In genomic region chr4:73080789-73081188, GRCh38 we compare ENCODE assay signal across 10 cellular contexts. TPM values are rescaled to one million over a fixed set of nuclear protein-coding genes. Genes with fewer than 3 reads are reported as not detected.
A peak's percentile ranks its signal among the peaks of the same experiment; 100 is the strongest.
DNase-seq lines count a peak whose midpoint lies in the region; ATAC-seq and TF ChIP-seq lines count a peak whose summit lies in the region.
"Had no signal": no experiment of that assay in that cellular context is flagged by ENCODE, and none has a peak within 500 bp of the region (broad histone marks: within the 10 kb centered on the region; RNA-seq: fewer than 3 reads in every experiment).

No MANE protein-coding gene starts in this region.

- no peak overlapping the region for H3K4me3 Mint-ChIP-seq in activated CD4-positive, alpha-beta T cell treated with anti-CD3 and anti-CD28 coated beads, Interleukin-2, amount 10 ng/mL, durations not matched to agents 7 days and 5 days
- no peak overlapping the region for H3K4me3 Mint-ChIP-seq in HFFc6
- H3K4me3 Mint-ChIP-seq in naive thymus-derived CD8-positive, alpha-beta T cell, result no peak overlapping the region
- H3K4me3 Mint-ChIP-seq: dendritic cell treated with granulocyte-macrophage colony-stimulating factor and Interleukin-4, amounts not matched to agents 40 ng/mL and 50 ng/mL, for 4 days had no signal

- no peaks in the 10 kb centered on the region for H3K9me3 Mint-ChIP-seq in activated CD4-positive, alpha-beta T cell treated with anti-CD3 and anti-CD28 coated beads, Interleukin-2, amount 10 ng/mL, durations not matched to agents 7 days and 5 days
- no peaks in the 10 kb centered on the region for H3K9me3 Mint-ChIP-seq in HFFc6
- no peaks in the 10 kb centered on the region for H3K9me3 Mint-ChIP-seq in naive thymus-derived CD8-positive, alpha-beta T cell
- H3K9me3 Mint-ChIP-seq: dendritic cell treated with granulocyte-macrophage colony-stimulating factor and Interleukin-4, amounts not matched to agents 40 ng/mL and 50 ng/mL, for 4 days had no signal

- POLR2A ChIA-PET in activated CD4-positive, alpha-beta T cell treated with anti-CD3 and anti-CD28 coated beads, Interleukin-2, amount 10 ng/mL, durations not matched to agents 7 days and 5 days (lab: Charles Lee), result no interaction called here
- POLR2A ChIA-PET in naive thymus-derived CD8-positive, alpha-beta T cell (lab: Charles Lee), result interaction anchor here (1.0 kb wide), 1 partner anchor 9 kb away, joined by 7 read pairs; no protein-coding TSS in a partner anchor

- no peak for DNase-seq in activated CD4-positive, alpha-beta T cell treated with anti-CD3 and anti-CD28 coated beads, Interleukin-2, amount 10 ng/mL, durations not matched to agents 7 days and 5 days
- no peak for DNase-seq in activated CD4-positive, alpha-beta T cell treated with anti-CD3 and anti-CD28 coated beads, Interleukin-2, amount 50 U/mL, for 1 hour
- no peak for DNase-seq in HFFc6
- DNase-seq in amniotic epithelial cell (ENCODE audit: low read depth), result peak; percentile 56
- DNase-seq in naive thymus-derived CD8-positive, alpha-beta T cell, result no peak
- DNase-seq in nucleus accumbens (lab: John Stamatoyannopoulos, UW), result no peak
- DNase-seq: NCI-H2171 treated with DMSO at 0.1 percent for 48 hours had no signal

- H3K36me3 Mint-ChIP-seq in activated CD4-positive, alpha-beta T cell treated with anti-CD3 and anti-CD28 coated beads, Interleukin-2, amount 10 ng/mL, durations not matched to agents 7 days and 5 days (ENCODE audit: low read depth), result peaks cover 48% of the 10 kb centered on the region
- H3K36me3 Mint-ChIP-seq in HFFc6 (ENCODE audit: low read depth), result peaks cover 31% of the 10 kb centered on the region
- peaks cover 4 to 76% (median 23%) of the 10 kb centered on the region in 3 donors for H3K36me3 Mint-ChIP-seq in naive thymus-derived CD8-positive, alpha-beta T cell

- H3K27ac Mint-ChIP-seq in activated CD4-positive, alpha-beta T cell treated with anti-CD3 and anti-CD28 coated beads, Interleukin-2, amount 10 ng/mL, durations not matched to agents 7 days and 5 days, result peak overlapping the region; percentile 12
- H3K27ac Mint-ChIP-seq in HFFc6, result peak overlapping the region; percentile 16; the same call in 1 of the 2 replicates
- peak overlapping the region in 6 of 10 donors; percentile 10 to 79 (median 64) for H3K27ac Mint-ChIP-seq in naive thymus-derived CD8-positive, alpha-beta T cell
- H3K27ac Mint-ChIP-seq: dendritic cell treated with granulocyte-macrophage colony-stimulating factor and Interleukin-4, amounts not matched to agents 40 ng/mL and 50 ng/mL, for 4 days had no signal

- TF ChIP-seq CTCF in HFFc6 (IDR thresholded peaks at IDR 0.05), result no peak

- H3K27me3 Mint-ChIP-seq in activated CD4-positive, alpha-beta T cell treated with anti-CD3 and anti-CD28 coated beads, Interleukin-2, amount 10 ng/mL, durations not matched to agents 7 days and 5 days, result no peaks in the 10 kb centered on the region
- H3K27me3 Mint-ChIP-seq in HFFc6 (ENCODE audit: insufficient read depth), result no peaks in the 10 kb centered on the region
- no peaks in the 10 kb centered on the region for H3K27me3 Mint-ChIP-seq in naive thymus-derived CD8-positive, alpha-beta T cell
- H3K27me3 Mint-ChIP-seq: dendritic cell treated with granulocyte-macrophage colony-stimulating factor and Interleukin-4, amounts not matched to agents 40 ng/mL and 50 ng/mL, for 4 days had no signal

- ATAC-seq in naive thymus-derived CD8-positive, alpha-beta T cell, result no peak
- ATAC-seq in GM19395 (IDR thresholded peaks at IDR 0.05; ENCODE audit: unreplicated experiment), result no peak
- no peak for ATAC-seq in GM19467 (IDR thresholded peaks at IDR 0.05; ENCODE audit: unreplicated experiment)

- H3K4me1 Mint-ChIP-seq in activated CD4-positive, alpha-beta T cell treated with anti-CD3 and anti-CD28 coated beads, Interleukin-2, amount 10 ng/mL, durations not matched to agents 7 days and 5 days, result peaks cover 11% of the 10 kb centered on the region
- peaks cover 12% of the 10 kb centered on the region for H3K4me1 Mint-ChIP-seq in HFFc6 (ENCODE audit: low read depth)
- H3K4me1 Mint-ChIP-seq in naive thymus-derived CD8-positive, alpha-beta T cell, result peaks cover 0 to 6% (median 4%) of the 10 kb centered on the region in 4 donors

- CTCF ChIA-PET in activated CD4-positive, alpha-beta T cell treated with anti-CD3 and anti-CD28 coated beads, Interleukin-2, amount 10 ng/mL, durations not matched to agents 7 days and 5 days (lab: Charles Lee), result interaction anchor here (1.3 to 2.6 kb wide), 2 partner anchors 10 to 37 kb away, joined by 3 to 11 read pairs; no protein-coding TSS in a partner anchor

RNA-seq across cellular contexts. Expression of gene COX18, which starts 11.3 kb away (rescaled TPM):
- 10 to 100 TPM; 12.9 to 13.3 TPM for total RNA-seq in activated CD4-positive, alpha-beta T cell treated with anti-CD3 and anti-CD28 coated beads, Interleukin-2, amount 10 ng/mL, durations not matched to agents 7 days and 5 days
- total RNA-seq in HFFc6 (2021; fragmentation: NEBNext Ultra II Directional; extraction: Animal tissue kit (Norgen Biotek cat#: 25700)), result 10 to 100 TPM; 13.3 to 17.5 (median 14.8) TPM
- 10 to 100 TPM; 18.0 to 20.2 TPM for total RNA-seq in naive thymus-derived CD8-positive, alpha-beta T cell
- 1 to 10 TPM; 5.0 to 8.4 (median 6.4) TPM for polyA plus RNA-seq in naive thymus-derived CD8-positive, alpha-beta T cell

Comparison
In these comparisons a context has a peak if more than half of its experiments do, and no peak if none do; other contexts are left out.
1. H3K27ac Mint-ChIP-seq: peak in every context shown above with its lines; median percentile 64 in naive thymus-derived CD8-positive, alpha-beta T cell; 16 in HFFc6; 12 in activated CD4-positive, alpha-beta T cell treated with anti-CD3 and anti-CD28 coated beads, Interleukin-2, amount 10 ng/mL, durations not matched to agents 7 days and 5 days.